ENCODE assay signal across 10 cellular contexts in the genomic region with DNA sequence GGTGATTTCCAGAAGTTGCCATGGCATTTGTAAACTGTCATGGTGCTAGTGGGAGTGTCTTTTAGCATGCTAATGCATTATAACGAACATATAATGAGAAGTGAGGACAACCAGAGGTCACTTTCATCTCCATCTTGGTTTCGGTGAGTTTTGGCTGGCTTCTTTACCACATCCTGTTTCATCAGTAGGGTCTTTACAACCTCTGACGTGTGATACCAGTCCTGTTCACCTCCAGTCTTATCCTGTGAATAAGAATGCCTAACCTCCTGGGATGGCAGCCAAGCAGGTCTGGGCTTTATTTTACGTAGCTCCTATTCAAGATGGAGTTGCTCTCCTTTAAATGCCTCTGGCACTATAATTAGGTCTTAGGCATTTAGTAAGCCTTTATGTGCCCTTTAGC. TPM values are rescaled to one million over a fixed set of nuclear protein-coding genes. Genes with fewer than 3 reads are reported as not detected.
A peak's percentile ranks its signal among the peaks of the same experiment; 100 is the strongest.
DNase-seq lines count a peak whose midpoint lies in the region; ATAC-seq, FAIRE-seq and TF ChIP-seq lines count a peak whose summit lies in the region.
"Had no signal": no experiment of that assay in that cellular context is flagged by ENCODE, and none has a peak within 500 bp of the region (broad histone marks: within the 10 kb centered on the region; RNA-seq: fewer than 3 reads in every experiment).

No MANE protein-coding gene starts in this region.

- no peaks in the 10 kb centered on the region for H3K23me2 ChIP-seq in H1 (ENCODE audit: low read depth, low read length)

- TF ChIP-seq POLR2A in H1 (IDR thresholded peaks at IDR 0.05; ENCODE audit: control extremely low read depth in 1 of 2, low read depth in 2 of 2, low read length in 2 of 2) (no peak), spleen (IDR thresholded peaks at IDR 0.05) (no peak)

- no peak overlapping the region for H3K23ac ChIP-seq in H1 (ENCODE audit: insufficient read length)

- ATAC-seq in GM18502 (IDR thresholded peaks at IDR 0.05; ENCODE audit: poor library complexity, unreplicated experiment) = peak; percentile 91
- peak; percentile 57 for ATAC-seq in GM21529 (IDR thresholded peaks at IDR 0.05; ENCODE audit: unreplicated experiment)
- ATAC-seq in HG03521 (IDR thresholded peaks at IDR 0.05; ENCODE audit: unreplicated experiment) = peak; percentile 84
- no peak for ATAC-seq in GM21515 (IDR thresholded peaks at IDR 0.05; ENCODE audit: unreplicated experiment)

- TF ChIP-seq RAD21 in H1 (IDR thresholded peaks at IDR 0.05 in 1 of 2, conservative IDR thresholded peaks at IDR 0.05 in 1 of 2; ENCODE audit: low read depth in 2 of 2, low read length in 2 of 2) = no peak

- no peaks in the 10 kb centered on the region for H3K79me1 ChIP-seq in H1 (ENCODE audit: low read depth, low read length)

- H3K4me2 ChIP-seq in H1 (ENCODE audit: insufficient read depth in 1 of 2, low read depth in 2 of 2, low read length in 2 of 2) = no peak overlapping the region

- H4K5ac ChIP-seq in H1 (ENCODE audit: insufficient read length, low read depth, low read length) = no peak overlapping the region

- CTCF ChIA-PET in H1 (lab: Charles Lee; ENCODE audit: partially characterized antibody) = interaction anchor here (0.6 to 1.1 kb wide), 2 partner anchors 46 to 119 kb away, joined by 3 to 4 read pairs; no protein-coding TSS in a partner anchor

- H2BK12ac ChIP-seq in H1 (ENCODE audit: low read depth, low read length) = no peak overlapping the region

- H2BK15ac ChIP-seq in H1 (ENCODE audit: low read length) = 0 out of 2 replicates have a peak overlapping the region, but pooled peaks have one; percentile 65

- H3K56ac ChIP-seq in H1 (replicated peaks; ENCODE audit: insufficient read length, low read depth, low read length) = no peak overlapping the region

- H3K27me3 ChIP-seq in H1 (replicated peaks in 1 of 4; ENCODE audit: control insufficient read depth in 3 of 4, extremely low read depth in 1 of 4, insufficient read depth in 3 of 4, low read length in 3 of 4) = peaks cover 0 to 4% (median 0%) of the 10 kb centered on the region in 4 experiments; a peak in 1 of 7 replicates
- H3K27me3 ChIP-seq in spleen (replicated peaks in 1 of 7) = no peaks in the 10 kb centered on the region

- H3K4me3 ChIP-seq in H1 (ENCODE audit: extremely low read depth in 1 of 4, insufficient read depth in 2 of 4, low read depth in 3 of 4, low read length in 4 of 4) (no peak overlapping the region), spleen (no peak overlapping the region)

- H3K9me3 ChIP-seq in H1 (ENCODE audit: insufficient read depth in 2 of 2, low read depth in 1 of 2, low read length in 1 of 2) = peaks cover 0 to 4% of the 10 kb centered on the region in 2 experiments; a peak in 2 of 4 replicates
- H3K9me3 ChIP-seq in spleen = peaks cover 0 to 19% (median 14%) of the 10 kb centered on the region in 8 donors

- no peak overlapping the region for H3K14ac ChIP-seq in H1 (ENCODE audit: insufficient read length)

- no peak overlapping the region for H2AK5ac ChIP-seq in H1 (ENCODE audit: low read depth, low read length)

- H3K36me3 ChIP-seq in H1 (ENCODE audit: control insufficient read depth in 2 of 4, insufficient read depth in 4 of 4, low read length in 3 of 4) (no peaks in the 10 kb centered on the region), spleen (no peaks in the 10 kb centered on the region)

- TF ChIP-seq CTCF in H1 (IDR thresholded peaks at IDR 0.05; ENCODE audit: control extremely low read depth in 1 of 3, insufficient read depth in 1 of 3, low read depth in 1 of 3, low read length in 3 of 3) (no peak), spleen (IDR thresholded peaks at IDR 0.05 in 8 of 11, conservative IDR thresholded peaks at IDR 0.05 in 3 of 11) (no peak)

- H3K27ac ChIP-seq in H1 (ENCODE audit: low read depth, low read length) (no peak overlapping the region), spleen (no peak overlapping the region)

- H4K91ac ChIP-seq in H1 (replicated peaks; ENCODE audit: insufficient read length, low read length) = no peak overlapping the region

- no peak overlapping the region for H3K4me3 Mint-ChIP-seq in activated T-cell treated with anti-CD3 and anti-CD28 coated beads, Interleukin-2, amount 50 U/mL, for 24 hours

- peaks cover 16% of the 10 kb centered on the region for H3K4me1 Mint-ChIP-seq in activated T-cell treated with anti-CD3 and anti-CD28 coated beads, Interleukin-2, amount 50 U/mL, for 24 hours (ENCODE audit: low read depth)

- no peak overlapping the region for H3K18ac ChIP-seq in H1 (ENCODE audit: extremely low read depth, low read length)

- no peak overlapping the region for H4K8ac ChIP-seq in H1 (ENCODE audit: extremely low read depth, insufficient read depth, low read length)

- POLR2A ChIA-PET in H1 (lab: Charles Lee; ENCODE audit: partially characterized antibody) = interaction anchor here (0.6 kb wide), 1 partner anchor 228 kb away, joined by 5 read pairs; no protein-coding TSS in a partner anchor

- no peaks in the 10 kb centered on the region for H3K27me3 Mint-ChIP-seq in activated T-cell treated with anti-CD3 and anti-CD28 coated beads, Interleukin-2, amount 50 U/mL, for 24 hours

- H3K4ac ChIP-seq in H1 (replicated peaks; ENCODE audit: insufficient read length, low read depth, low read length) = no peak overlapping the region

- no peak overlapping the region for H2BK20ac ChIP-seq in H1 (ENCODE audit: low read length)

- FAIRE-seq in H1 (lab: Jason Lieb, UNC) = no peak

- peaks cover 0 to 6% (median 0%) of the 10 kb centered on the region in 4 experiments; a peak in 2 of 7 replicates for H3K4me1 ChIP-seq in H1 (replicated peaks in 1 of 4; ENCODE audit: control insufficient read depth in 3 of 4, insufficient read depth in 4 of 4, low read length in 3 of 4)
- H3K4me1 ChIP-seq in spleen = no peaks in the 10 kb centered on the region

- TF ChIP-seq EP300 in H1 (IDR thresholded peaks at IDR 0.05; ENCODE audit: borderline replicate concordance in 1 of 2, low read depth in 2 of 2, low read length in 2 of 2) = no peak

- peaks cover 14% of the 10 kb centered on the region for H3K9me3 Mint-ChIP-seq in activated T-cell treated with anti-CD3 and anti-CD28 coated beads, Interleukin-2, amount 50 U/mL, for 24 hours

- H3K79me2 ChIP-seq in H1 (ENCODE audit: control insufficient read depth in 1 of 2, insufficient read depth in 2 of 2, low read length in 2 of 2) = no peaks in the 10 kb centered on the region

- H2BK120ac ChIP-seq in H1 (replicated peaks; ENCODE audit: low read depth, low read length) = no peak overlapping the region

- H3K36me3 Mint-ChIP-seq in activated T-cell treated with anti-CD3 and anti-CD28 coated beads, Interleukin-2, amount 50 U/mL, for 24 hours (ENCODE audit: low read depth) = no peaks in the 10 kb centered on the region

- H2AFZ ChIP-seq in H1 (ENCODE audit: low read length) = no peak overlapping the region

- no peaks in the 10 kb centered on the region for H4K20me1 ChIP-seq in H1 (replicated peaks in 1 of 2; ENCODE audit: control insufficient read depth in 1 of 2, insufficient read depth in 2 of 2, low read length in 2 of 2)

- intact Hi-C loops in spleen (cut with DNase I; ENCODE audit: low total_unique reads) = no loop called here

- H2BK5ac ChIP-seq in H1 (ENCODE audit: low read depth, low read length) = 0 out of 2 replicates have a peak overlapping the region, but pooled peaks have one; percentile 7

- no peak for DNase-seq in H1 (ENCODE audit: low read depth in 1 of 2, low spot score in 2 of 2)
- no peak for DNase-seq in activated T-cell treated with anti-CD3 and anti-CD28 coated beads, Interleukin-2, amount 50 U/mL, for 24 hours
- no peak for DNase-seq in NCI-H187 (lab: John Stamatoyannopoulos, UW)
- no peak for DNase-seq in spleen
- DNase-seq: activated T-cell treated with anti-CD3 and anti-CD28 coated beads, Interleukin-2, amount 50 U/mL, for 1 hour; Right ventricle myocardium superior had no signal

- no peak overlapping the region for H3K9ac ChIP-seq in H1 (replicated peaks in 1 of 4; ENCODE audit: extremely low read depth in 1 of 4, low read depth in 3 of 4, low read length in 3 of 4)

- WGBS in H1 (ENCODE audit: extremely low coverage in 1 of 2, insufficient coverage in 1 of 2, insufficient read length in 1 of 2, insufficient replicate concordance in 2 of 2, low coverage in 1 of 2, low lambda C conversion rate in 2 of 2, missing lambda C conversion rate in 1 of 2), 2 experiments = 81% methylated on average over 4 of the region's 4 CpGs; no CpG with 5 or more reads in 1 of the 2 experiments
- WGBS in spleen, 5 donors = 47 to 68% (median 54%) methylated on average over 4 of the region's 4 CpGs

- no peak overlapping the region for H3K27ac Mint-ChIP-seq in activated T-cell treated with anti-CD3 and anti-CD28 coated beads, Interleukin-2, amount 50 U/mL, for 24 hours

TF ChIP-seq in H1, 55 proteins besides CTCF, POLR2A, EP300 and RAD21 (continues in another document):
- TF ChIP-seq SP4 (IDR thresholded peaks at IDR 0.05; ENCODE audit: low read length) (no peak), POLR2AphosphoS5 (IDR thresholded peaks at IDR 0.05; ENCODE audit: low read depth, low read length) (no peak), CHD2 (IDR thresholded peaks at IDR 0.05; ENCODE audit: low read length) (no peak), KDM1A (IDR thresholded peaks at IDR 0.05; ENCODE audit: borderline replicate concordance, low read length) (no peak), SIRT6 (IDR thresholded peaks at IDR 0.05; ENCODE audit: low read length) (no peak)

RNA-seq across cellular contexts. Expression of a gene that starts 20.4 kb away (rescaled TPM):
- total RNA-seq in H1 (2021; fragmentation: NEBNext Ultra II Directional; extraction: Animal tissue kit (Norgen Biotek cat#: 25700)) = 10.6 and 14.9 TPM in 2 replicates
- polyA plus RNA-seq in H1 (2011; rRNA removed) = 3.7 and 4.3 TPM in 2 replicates
- polyA plus RNA-seq in H1 (2011; cell fraction: cytosol; rRNA removed) = 6.0 TPM
- polyA plus RNA-seq in H1 (2011; cell fraction: nucleus; rRNA removed) = 4.7 TPM
- 3.7 to 6.8 TPM (median 5.7 TPM) in 4 replicates for polyA plus RNA-seq in H1 (2012, experiment 1 of 2)
- polyA plus RNA-seq in H1 (2012, experiment 2 of 2) = 2.2 TPM
- polyA plus RNA-seq in H1 (2013, experiment 1 of 2) = 9.6 TPM
- polyA plus RNA-seq in H1 (2013, experiment 2 of 2) = 8.8 TPM
- 2.3 and 2.7 TPM in 2 replicates for polyA minus RNA-seq in H1 (2011; rRNA and poly(A)+ RNA removed)
- polyA minus RNA-seq in H1 (2011; cell fraction: cytosol; rRNA and poly(A)+ RNA removed) = 2.7 TPM
- polyA minus RNA-seq in H1 (2011; cell fraction: nucleus; rRNA and poly(A)+ RNA removed) = 8.9 TPM
- 10 to 100 TPM; 11.7 to 21.4 (median 16.4) TPM for total RNA-seq in spleen
- polyA plus RNA-seq in spleen = 10 to 100 TPM in 2 of 3 donors, 1 to 10 TPM in 1; 5.4 to 13.6 (median 10.1) TPM

RNA-seq across cellular contexts. Expression of a gene that starts 44.3 kb away (rescaled TPM):
- 8.8 and 13.0 TPM in 2 replicates for total RNA-seq in H1 (2021; fragmentation: NEBNext Ultra II Directional; extraction: Animal tissue kit (Norgen Biotek cat#: 25700))
- polyA plus RNA-seq in H1 (2011; rRNA removed) (16.5 and 16.6 TPM in 2 replicates), spleen (1 to 10 TPM; 2.5 to 5.1 (median 3.5) TPM)
- 13.1 TPM for polyA plus RNA-seq in H1 (2011; cell fraction: cytosol; rRNA removed)
- 6.9 TPM for polyA plus RNA-seq in H1 (2011; cell fraction: nucleus; rRNA removed)
- 12.7 to 27.4 TPM (median 22.8 TPM) in 4 replicates for polyA plus RNA-seq in H1 (2012, experiment 1 of 2)
- polyA plus RNA-seq in H1 (2012, experiment 2 of 2) = 2.3 TPM
- polyA plus RNA-seq in H1 (2013, experiment 1 of 2) = 7.8 TPM
- polyA plus RNA-seq in H1 (2013, experiment 2 of 2) = 8.8 TPM
- polyA minus RNA-seq in H1 (2011; rRNA and poly(A)+ RNA removed) = 44.6 and 48.6 TPM in 2 replicates
- polyA minus RNA-seq in H1 (2011; cell fraction: cytosol; rRNA and poly(A)+ RNA removed) = 9.0 TPM
- 14.6 TPM for polyA minus RNA-seq in H1 (2011; cell fraction: nucleus; rRNA and poly(A)+ RNA removed)
- 10 to 100 TPM; 23.1 to 54.5 (median 37.6) TPM for total RNA-seq in spleen
